Comparison of ENCODE assay signal across 29 cellular contexts in genomic region chr9:12954441-12954840, GRCh38.
"Had no signal": no experiment of that assay in that cellular context is flagged by ENCODE, and none has a peak within 500 bp of the region (broad histone marks: within the 10 kb centered on the region; RNA-seq: fewer than 3 reads in every experiment).

No MANE protein-coding gene starts in this region.

- ATAC-seq: esophagus mucosa; naive thymus-derived CD4-positive, alpha-beta T cell; sciatic nerve; stimulated activated effector memory CD8-positive, alpha-beta T cell treated with anti-CD3 and anti-CD28 coated beads, Interleukin-12 subunit alpha, Interleukin-12 subunit beta, amount 100 ng/mL, for 72 hours had no signal

- H3K36me3 ChIP-seq: ascending aorta, brain microvascular endothelial cell, ovary, prostate gland, thoracic aorta, upper lobe of left lung, WERI-Rb-1 had no signal

- H3K4me1 ChIP-seq: ascending aorta, prostate gland, upper lobe of left lung had no signal

- H3K27ac ChIP-seq: ascending aorta, brain microvascular endothelial cell, ovary, prostate gland, thoracic aorta, upper lobe of left lung, WERI-Rb-1 had no signal

- H3K4me3 ChIP-seq: ascending aorta, ovary, prostate gland, thoracic aorta, upper lobe of left lung had no signal

- H3K27me3 ChIP-seq: ascending aorta, brain microvascular endothelial cell, ovary, upper lobe of left lung had no signal

- H3K9me3 ChIP-seq: ascending aorta, ovary, prostate gland, thoracic aorta, upper lobe of left lung had no signal

- FAIRE-seq: kidney, small intestine had no signal

- DNase-seq: activated CD4-positive, alpha-beta memory T cell treated with anti-CD3 and anti-CD28 coated beads for 36 hours; activated CD4-positive, alpha-beta T cell treated with anti-CD3 and anti-CD28 coated beads, Interleukin-2, amount 10 ng/mL, durations not matched to agents 24 days and 14 days; activated CD4-positive, CD25-positive, alpha-beta regulatory T cell treated with anti-CD3 and anti-CD28 coated beads, Interleukin-2, amount 50 U/mL, for 72 hours; activated CD8-positive, alpha-beta memory T cell treated with anti-CD3 and anti-CD28 coated beads, Interleukin-2, amount 50 U/mL, for 4 hours; activated effector memory CD4-positive, alpha-beta T cell treated with anti-CD3 and anti-CD28 coated beads, Interleukin-2, amount 50 U/mL, for 16 hours; activated naive CD4-positive, alpha-beta T cell treated with anti-CD3 and anti-CD28 coated beads, Interleukin-2, amount 10 ng/mL, durations not matched to agents 7 days and 5 days; activated naive CD8-positive, alpha-beta T cell treated with anti-CD3 and anti-CD28 coated beads, Interleukin-2, amount 10 ng/mL, durations not matched to agents 7 days and 5 days; activated T-cell treated with anti-CD3 and anti-CD28 coated beads, Interleukin-2, amount 50 U/mL, for 1 hour; brain microvascular endothelial cell; cortex of kidney; foreskin fibroblast; head of caudate nucleus; hippocampal formation; immature natural killer cell; kidney; midbrain; naive thymus-derived CD4-positive, alpha-beta T cell; ovary; retina; small intestine; stimulated activated CD4-positive, alpha-beta T cell treated with anti-CD3 and anti-CD28 coated beads, Interleukin-4, amount 100 ng/mL, for 24 hours; upper lobe of left lung; WERI-Rb-1 had no signal
